In the genomic region with DNA sequence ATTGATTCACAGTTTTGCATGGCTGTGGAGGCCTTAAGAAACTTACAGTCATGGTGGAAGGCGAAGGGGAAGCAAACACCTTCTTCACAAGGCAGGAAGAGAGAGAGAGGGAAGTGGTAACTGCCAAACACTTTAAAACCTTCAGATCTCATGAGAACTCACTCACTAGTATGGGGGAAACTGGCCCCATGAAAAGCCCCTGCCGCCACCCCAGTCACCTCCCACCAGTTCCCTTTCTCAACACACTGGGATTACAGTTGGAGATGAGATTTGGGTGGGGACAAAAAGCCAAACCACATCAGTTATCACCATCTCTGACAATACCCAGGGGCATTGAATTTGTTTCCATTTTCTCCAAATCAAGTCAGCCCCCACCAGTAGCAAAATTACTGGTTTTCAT, we compare ENCODE assay signal across 19 cellular contexts.
"Had no signal": no experiment of that assay in that cellular context is flagged by ENCODE, and none has a peak within 500 bp of the region (broad histone marks: within the 10 kb centered on the region; RNA-seq: fewer than 3 reads in every experiment).

No MANE protein-coding gene starts in this region.

- H3K27me3 Mint-ChIP-seq: activated CD8-positive, alpha-beta memory T cell treated with anti-CD3 and anti-CD28 coated beads, Interleukin-2, amount 10 ng/mL, durations not matched to agents 7 days and 5 days; type B pancreatic cell had no signal

- DNase-seq: activated CD4-positive, alpha-beta T cell treated with anti-CD3 and anti-CD28 coated beads for 1 hour; activated CD8-positive, alpha-beta memory T cell treated with anti-CD3 and anti-CD28 coated beads, Interleukin-2, amount 10 ng/mL, durations not matched to agents 7 days and 5 days; activated naive CD4-positive, alpha-beta T cell treated with anti-CD3 and anti-CD28 coated beads for 36 hours; central memory CD4-positive, alpha-beta T cell; left cardiac atrium; left ventricle myocardium superior; mucosa of descending colon; posterior cingulate gyrus; right cardiac atrium; stimulated activated naive CD4-positive, alpha-beta T cell; T-helper 1 cell; T1000; uterus had no signal

- H3K36me3 ChIP-seq: breast epithelium, gastroesophageal sphincter, thoracic aorta, uterus had no signal

- H3K4me3 ChIP-seq: breast epithelium, gastroesophageal sphincter, hepatocyte, mucosa of descending colon, thoracic aorta, uterus had no signal

- ATAC-seq: activated CD8-positive, alpha-beta memory T cell treated with anti-CD3 and anti-CD28 coated beads, Interleukin-2, amount 10 ng/mL, durations not matched to agents 7 days and 5 days; gastroesophageal sphincter; left cardiac atrium; left ventricle myocardium superior; mucosa of descending colon; right cardiac atrium had no signal

- H3K27ac Mint-ChIP-seq: activated CD8-positive, alpha-beta memory T cell treated with anti-CD3 and anti-CD28 coated beads, Interleukin-2, amount 10 ng/mL, durations not matched to agents 7 days and 5 days; activated naive CD4-positive, alpha-beta T cell treated with anti-CD3 and anti-CD28 coated beads for 36 hours; nephron; type B pancreatic cell had no signal

- H3K36me3 Mint-ChIP-seq: type B pancreatic cell had no signal

- H3K4me1 ChIP-seq: breast epithelium, gastroesophageal sphincter, uterus had no signal

- H3K27ac ChIP-seq: breast epithelium, gastroesophageal sphincter, hepatocyte, thoracic aorta, uterus had no signal

- H3K9me3 ChIP-seq: breast epithelium, gastroesophageal sphincter, mucosa of descending colon, thoracic aorta, uterus had no signal

- H3K9me3 Mint-ChIP-seq: nephron, type B pancreatic cell had no signal

- H3K4me1 Mint-ChIP-seq: activated CD8-positive, alpha-beta memory T cell treated with anti-CD3 and anti-CD28 coated beads, Interleukin-2, amount 10 ng/mL, durations not matched to agents 7 days and 5 days; nephron had no signal

- H3K27me3 ChIP-seq: breast epithelium, gastroesophageal sphincter, hepatocyte, uterus had no signal

- H3K4me3 Mint-ChIP-seq: activated CD8-positive, alpha-beta memory T cell treated with anti-CD3 and anti-CD28 coated beads, Interleukin-2, amount 10 ng/mL, durations not matched to agents 7 days and 5 days; activated naive CD4-positive, alpha-beta T cell treated with anti-CD3 and anti-CD28 coated beads for 36 hours; nephron; type B pancreatic cell had no signal
